ENCODE assay signal across 27 cellular contexts in the genomic region with DNA sequence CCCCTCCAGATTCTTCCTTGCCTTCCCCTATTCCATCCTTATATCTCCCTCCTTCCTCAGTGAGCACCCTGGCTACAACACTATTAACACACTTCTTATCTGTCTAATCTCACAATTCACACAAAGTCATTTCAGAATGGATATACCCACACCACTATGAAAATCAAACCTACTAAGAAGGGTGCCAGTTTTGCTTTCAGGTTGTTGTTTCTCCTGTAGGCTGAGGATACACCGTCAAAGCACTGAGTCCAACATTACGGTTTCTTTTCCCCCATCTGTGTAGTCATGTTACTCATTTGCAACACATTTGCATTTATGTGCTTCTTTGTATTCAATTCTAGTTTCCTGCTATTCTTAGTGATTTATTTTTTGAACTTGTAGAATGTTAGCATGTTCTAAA. TPM values are rescaled to one million over a fixed set of nuclear protein-coding genes. Genes with fewer than 3 reads are reported as not detected.
"Had no signal": no experiment of that assay in that cellular context is flagged by ENCODE, and none has a peak within 500 bp of the region (broad histone marks: within the 10 kb centered on the region; RNA-seq: fewer than 3 reads in every experiment).

No MANE protein-coding gene starts in this region.

- H3K9me3 ChIP-seq: lower lobe of right lung, right lobe of liver, stomach, thyroid gland had no signal

- H3K36me3 Mint-ChIP-seq: immature natural killer cell; naive B cell; natural killer cell treated with Interleukin-12 subunit alpha and Interleukin-12 subunit beta and Interleukin-15 and Interleukin-18, amount 100 ng/mL, for 72 hours had no signal

- H3K27me3 ChIP-seq: neural progenitor cell, thyroid gland had no signal

- H3K9ac ChIP-seq: neural progenitor cell, parathyroid adenoma had no signal

- FAIRE-seq: keratinocyte had no signal

- H3K27ac ChIP-seq: heart right ventricle, lower lobe of right lung, neural progenitor cell, parathyroid adenoma, right lobe of liver, thyroid gland had no signal

- H3K4me3 Mint-ChIP-seq: effector memory CD8-positive, alpha-beta T cell; immature natural killer cell; naive B cell; natural killer cell treated with Interleukin-12 subunit alpha and Interleukin-12 subunit beta and Interleukin-15 and Interleukin-18, amount 100 ng/mL, for 72 hours; neural progenitor cell; type B pancreatic cell had no signal

- H3K36me3 ChIP-seq: heart right ventricle, lower lobe of right lung, neural progenitor cell, right lobe of liver, stomach, thyroid gland had no signal

- H3K27ac Mint-ChIP-seq: effector memory CD8-positive, alpha-beta T cell; immature natural killer cell; naive B cell; natural killer cell treated with Interleukin-12 subunit alpha and Interleukin-12 subunit beta and Interleukin-15 and Interleukin-18, amount 100 ng/mL, for 72 hours; neural progenitor cell; progenitor cell of endocrine pancreas had no signal

- H3K9me3 Mint-ChIP-seq: effector memory CD8-positive, alpha-beta T cell; natural killer cell treated with Interleukin-12 subunit alpha and Interleukin-12 subunit beta and Interleukin-15 and Interleukin-18, amount 100 ng/mL, for 72 hours had no signal

- H3K4me3 ChIP-seq: heart right ventricle, lower lobe of right lung, neural progenitor cell, right lobe of liver, smooth muscle cell, stomach, thyroid gland had no signal

- DNase-seq: cerebellar nuclear complex; cortex of kidney; effector memory CD8-positive, alpha-beta T cell; glutamatergic neuron; heart right ventricle; hypothalamus; immature natural killer cell; left ventricle myocardium superior; lower lobe of right lung; naive B cell; right lobe of liver; stimulated activated CD4-positive, alpha-beta T cell treated with anti-CD3 and anti-CD28 coated beads, Interleukin-12 subunit alpha, Interleukin-12 subunit beta, amount 100 ng/mL, for 4 hours; stimulated activated CD4-positive, alpha-beta T cell treated with anti-CD3 and anti-CD28 coated beads, Interleukin-1b, Interleukin-23, amount 100 ng/mL, for 48 hours; stimulated activated CD4-positive, alpha-beta T cell treated with anti-CD3 and anti-CD28 coated beads, Interleukin-4, amount 100 ng/mL, for 1 hour; stimulated activated CD8-positive, alpha-beta memory T cell treated with anti-CD3 and anti-CD28 coated beads, Interleukin-4, amount 100 ng/mL, for 48 hours; stimulated activated naive CD4-positive, alpha-beta T cell treated with Interleukin-2 at 50 U/mL for 16 hours; stomach; thyroid gland had no signal

- H3K4me1 Mint-ChIP-seq: immature natural killer cell had no signal

RNA-seq across cellular contexts. Expression of a gene that starts 6.6 kb away (rescaled TPM):
- total RNA-seq: dermis microvascular lymphatic vessel endothelial cell, mononuclear cell had no signal
- polyA plus RNA-seq: immature natural killer cell had no signal
